In genomic region chr1:36380782-36381181, GRCh38 we compare ENCODE assay signal across 1 cellular context.
TF ChIP-seq lines count a peak whose summit lies in the region.

No MANE protein-coding gene starts in this region.

TF ChIP-seq in GM23338, 12 proteins besides CTCF, POLR2A, EP300 and RAD21 (continued from another document):
- TF ChIP-seq REST (IDR thresholded peaks at IDR 0.05; ENCODE audit: unreplicated experiment), result no peak
- TF ChIP-seq ZNF462 (CRISPR knock-in tag; IDR thresholded peaks at IDR 0.05), result no peak
- no peak for TF ChIP-seq EZH2 (IDR thresholded peaks at IDR 0.05; ENCODE audit: low read depth, unreplicated experiment)
- no peak for TF ChIP-seq ETS1 (IDR thresholded peaks at IDR 0.05)
- no peak for TF ChIP-seq NANOG (IDR thresholded peaks at IDR 0.05; ENCODE audit: borderline replicate concordance)
- no peak for TF ChIP-seq EZH2phosphoT487 (IDR thresholded peaks at IDR 0.05; ENCODE audit: unreplicated experiment)
- TF ChIP-seq ZNF331 (CRISPR knock-in tag; IDR thresholded peaks at IDR 0.05; ENCODE audit: low read depth), result no peak
